1 cellular context compared by ENCODE assay signal in the genomic region with DNA sequence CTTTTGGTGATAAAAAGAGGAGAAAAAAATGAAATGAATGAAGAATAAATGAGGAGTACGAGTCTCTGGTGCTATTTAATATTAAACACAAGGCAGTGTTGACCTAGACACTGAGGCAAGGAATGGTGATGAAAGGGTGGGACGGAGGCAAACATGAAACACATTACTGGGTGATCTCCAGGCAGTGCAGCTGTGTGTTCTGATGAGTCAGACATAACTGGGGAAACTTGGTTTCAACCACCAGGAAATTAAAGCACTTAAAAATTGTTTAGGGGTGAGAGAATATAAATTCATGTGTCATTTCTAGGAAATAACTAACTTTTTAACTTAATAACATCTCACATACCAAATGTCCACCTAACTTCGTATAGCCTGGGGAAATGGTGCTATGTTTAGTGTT.
TF ChIP-seq lines count a peak whose summit lies in the region.

No MANE protein-coding gene starts in this region.

TF ChIP-seq in HepG2, 621 proteins besides CTCF, POLR2A, EP300 and RAD21:
- TF ChIP-seq, protein P1, sequence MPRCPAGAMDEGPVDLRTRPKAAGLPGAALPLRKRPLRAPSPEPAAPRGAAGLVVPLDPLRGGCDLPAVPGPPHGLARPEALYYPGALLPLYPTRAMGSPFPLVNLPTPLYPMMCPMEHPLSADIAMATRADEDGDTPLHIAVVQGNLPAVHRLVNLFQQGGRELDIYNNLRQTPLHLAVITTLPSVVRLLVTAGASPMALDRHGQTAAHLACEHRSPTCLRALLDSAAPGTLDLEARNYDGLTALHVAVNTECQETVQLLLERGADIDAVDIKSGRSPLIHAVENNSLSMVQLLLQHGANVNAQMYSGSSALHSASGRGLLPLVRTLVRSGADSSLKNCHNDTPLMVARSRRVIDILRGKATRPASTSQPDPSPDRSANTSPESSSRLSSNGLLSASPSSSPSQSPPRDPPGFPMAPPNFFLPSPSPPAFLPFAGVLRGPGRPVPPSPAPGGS (CRISPR knock-in tag; IDR thresholded peaks at IDR 0.05): no peak
- TF ChIP-seq, protein P2, sequence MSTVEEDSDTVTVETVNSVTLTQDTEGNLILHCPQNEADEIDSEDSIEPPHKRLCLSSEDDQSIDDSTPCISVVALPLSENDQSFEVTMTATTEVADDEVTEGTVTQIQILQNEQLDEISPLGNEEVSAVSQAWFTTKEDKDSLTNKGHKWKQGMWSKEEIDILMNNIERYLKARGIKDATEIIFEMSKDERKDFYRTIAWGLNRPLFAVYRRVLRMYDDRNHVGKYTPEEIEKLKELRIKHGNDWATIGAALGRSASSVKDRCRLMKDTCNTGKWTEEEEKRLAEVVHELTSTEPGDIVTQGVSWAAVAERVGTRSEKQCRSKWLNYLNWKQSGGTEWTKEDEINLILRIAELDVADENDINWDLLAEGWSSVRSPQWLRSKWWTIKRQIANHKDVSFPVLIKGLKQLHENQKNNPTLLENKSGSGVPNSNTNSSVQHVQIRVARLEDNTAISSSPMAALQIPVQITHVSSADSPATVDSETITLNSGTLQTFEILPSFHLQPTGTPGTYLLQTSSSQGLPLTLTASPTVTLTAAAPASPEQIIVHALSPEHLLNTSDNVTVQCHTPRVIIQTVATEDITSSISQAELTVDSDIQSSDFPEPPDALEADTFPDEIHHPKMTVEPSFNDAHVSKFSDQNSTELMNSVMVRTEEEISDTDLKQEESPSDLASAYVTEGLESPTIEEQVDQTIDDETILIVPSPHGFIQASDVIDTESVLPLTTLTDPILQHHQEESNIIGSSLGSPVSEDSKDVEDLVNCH (CRISPR knock-in tag; IDR thresholded peaks at IDR 0.05): no peak
- TF ChIP-seq, protein P3, sequence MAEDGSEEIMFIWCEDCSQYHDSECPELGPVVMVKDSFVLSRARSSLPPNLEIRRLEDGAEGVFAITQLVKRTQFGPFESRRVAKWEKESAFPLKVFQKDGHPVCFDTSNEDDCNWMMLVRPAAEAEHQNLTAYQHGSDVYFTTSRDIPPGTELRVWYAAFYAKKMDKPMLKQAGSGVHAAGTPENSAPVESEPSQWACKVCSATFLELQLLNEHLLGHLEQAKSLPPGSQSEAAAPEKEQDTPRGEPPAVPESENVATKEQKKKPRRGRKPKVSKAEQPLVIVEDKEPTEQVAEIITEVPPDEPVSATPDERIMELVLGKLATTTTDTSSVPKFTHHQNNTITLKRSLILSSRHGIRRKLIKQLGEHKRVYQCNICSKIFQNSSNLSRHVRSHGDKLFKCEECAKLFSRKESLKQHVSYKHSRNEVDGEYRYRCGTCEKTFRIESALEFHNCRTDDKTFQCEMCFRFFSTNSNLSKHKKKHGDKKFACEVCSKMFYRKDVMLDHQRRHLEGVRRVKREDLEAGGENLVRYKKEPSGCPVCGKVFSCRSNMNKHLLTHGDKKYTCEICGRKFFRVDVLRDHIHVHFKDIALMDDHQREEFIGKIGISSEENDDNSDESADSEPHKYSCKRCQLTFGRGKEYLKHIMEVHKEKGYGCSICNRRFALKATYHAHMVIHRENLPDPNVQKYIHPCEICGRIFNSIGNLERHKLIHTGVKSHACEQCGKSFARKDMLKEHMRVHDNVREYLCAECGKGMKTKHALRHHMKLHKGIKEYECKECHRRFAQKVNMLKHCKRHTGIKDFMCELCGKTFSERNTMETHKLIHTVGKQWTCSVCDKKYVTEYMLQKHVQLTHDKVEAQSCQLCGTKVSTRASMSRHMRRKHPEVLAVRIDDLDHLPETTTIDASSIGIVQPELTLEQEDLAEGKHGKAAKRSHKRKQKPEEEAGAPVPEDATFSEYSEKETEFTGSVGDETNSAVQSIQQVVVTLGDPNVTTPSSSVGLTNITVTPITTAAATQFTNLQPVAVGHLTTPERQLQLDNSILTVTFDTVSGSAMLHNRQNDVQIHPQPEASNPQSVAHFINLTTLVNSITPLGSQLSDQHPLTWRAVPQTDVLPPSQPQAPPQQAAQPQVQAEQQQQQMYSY (CRISPR knock-in tag; IDR thresholded peaks at IDR 0.05): no peak
- TF ChIP-seq HMG20B (CRISPR knock-in tag; conservative IDR thresholded peaks at IDR 0.05): no peak
- TF ChIP-seq, protein P4, sequence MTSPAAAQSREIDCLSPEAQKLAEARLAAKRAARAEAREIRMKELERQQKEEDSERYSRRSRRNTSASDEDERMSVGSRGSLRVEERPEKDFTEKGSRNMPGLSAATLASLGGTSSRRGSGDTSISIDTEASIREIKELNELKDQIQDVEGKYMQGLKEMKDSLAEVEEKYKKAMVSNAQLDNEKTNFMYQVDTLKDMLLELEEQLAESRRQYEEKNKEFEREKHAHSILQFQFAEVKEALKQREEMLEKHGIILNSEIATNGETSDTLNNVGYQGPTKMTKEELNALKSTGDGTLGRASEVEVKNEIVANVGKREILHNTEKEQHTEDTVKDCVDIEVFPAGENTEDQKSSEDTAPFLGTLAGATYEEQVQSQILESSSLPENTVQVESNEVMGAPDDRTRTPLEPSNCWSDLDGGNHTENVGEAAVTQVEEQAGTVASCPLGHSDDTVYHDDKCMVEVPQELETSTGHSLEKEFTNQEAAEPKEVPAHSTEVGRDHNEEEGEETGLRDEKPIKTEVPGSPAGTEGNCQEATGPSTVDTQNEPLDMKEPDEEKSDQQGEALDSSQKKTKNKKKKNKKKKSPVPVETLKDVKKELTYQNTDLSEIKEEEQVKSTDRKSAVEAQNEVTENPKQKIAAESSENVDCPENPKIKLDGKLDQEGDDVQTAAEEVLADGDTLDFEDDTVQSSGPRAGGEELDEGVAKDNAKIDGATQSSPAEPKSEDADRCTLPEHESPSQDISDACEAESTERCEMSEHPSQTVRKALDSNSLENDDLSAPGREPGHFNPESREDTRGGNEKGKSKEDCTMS (CRISPR knock-in tag; conservative IDR thresholded peaks at IDR 0.05): no peak
- TF ChIP-seq ZNF441 (CRISPR knock-in tag; IDR thresholded peaks at IDR 0.05; ENCODE audit: borderline replicate concordance): no peak
- no peak for TF ChIP-seq SRSF9 (IDR thresholded peaks at IDR 0.05; ENCODE audit: borderline replicate concordance, insufficient read depth, low read depth, low read length, poor library complexity, severe bottlenecking)
- TF ChIP-seq KLF16 (CRISPR knock-in tag; IDR thresholded peaks at IDR 0.05): no peak
- TF ChIP-seq NCOR1 (IDR thresholded peaks at IDR 0.05; ENCODE audit: borderline replicate concordance, low read length): no peak
TF ChIP-seq in HepG2: peak in this region for 0.
